ENCODE assay signal across 20 cellular contexts in the genomic region with DNA sequence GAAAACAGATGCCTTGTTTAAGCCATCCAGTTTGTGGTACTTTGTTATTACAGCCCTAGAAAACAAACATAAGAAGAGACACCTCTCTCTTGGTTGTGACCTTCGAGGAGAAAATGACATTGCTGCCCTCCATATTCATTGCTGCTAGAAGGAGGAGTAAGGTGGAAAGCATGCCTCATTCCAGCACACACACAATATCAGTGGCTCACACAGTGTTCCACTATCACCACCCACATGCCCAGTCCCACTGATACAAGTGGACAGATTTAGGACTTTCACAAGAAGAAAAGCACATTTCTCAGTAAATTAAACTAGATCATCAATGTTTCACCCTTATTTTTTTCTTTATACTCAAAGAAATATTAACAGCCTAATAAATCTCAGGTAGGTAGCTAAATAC.
DNase-seq lines count a peak whose midpoint lies in the region; ATAC-seq and TF ChIP-seq lines count a peak whose summit lies in the region.
"Had no signal": no experiment of that assay in that cellular context is flagged by ENCODE, and none has a peak within 500 bp of the region (broad histone marks: within the 10 kb centered on the region; RNA-seq: fewer than 3 reads in every experiment).

No MANE protein-coding gene starts in this region.

- H3K18ac ChIP-seq in trophoblast cell (ENCODE audit: low read length) = no peak overlapping the region

- CTCF ChIA-PET in Panc1 (lab: Charles Lee) = no interaction called here

- H2AK5ac ChIP-seq in trophoblast cell (ENCODE audit: low read length) = no peak overlapping the region

- intact Hi-C loops in Panc1 (cut with micrococcal nuclease; ENCODE audit: unreplicated experiment) = no loop called here
- intact Hi-C loops in psoas muscle (cut with DNase I) = no loop called here

- in situ Hi-C loops in Panc1 (cut with HindIII; ENCODE audit: low pct_unique_long_range_greater_than_20kb, low sequenced_read_pairs) = no loop called here

- POLR2A ChIA-PET in Panc1 (lab: Charles Lee) = interaction anchor here (0.6 kb wide), 1 partner anchor 60 kb away, joined by 4 read pairs; no protein-coding TSS in a partner anchor

- H4K91ac ChIP-seq in trophoblast cell (ENCODE audit: low read depth, low read length) = no peak overlapping the region

- no peaks in the 10 kb centered on the region for H3K79me2 ChIP-seq in trophoblast cell (ENCODE audit: control insufficient read depth, insufficient read depth, low read length, poor library complexity)

- no peak overlapping the region for H2AFZ ChIP-seq in trophoblast cell (ENCODE audit: insufficient read depth, low read length, poor library complexity)

- H3K36me3 ChIP-seq in Panc1 (ENCODE audit: control insufficient read depth, insufficient read depth, low read length) (no peaks in the 10 kb centered on the region), trophoblast cell (ENCODE audit: control insufficient read depth in 1 of 2, insufficient read depth in 2 of 2, low read length in 2 of 2) (no peaks in the 10 kb centered on the region), psoas muscle (ENCODE audit: insufficient read depth in 1 of 2, low read depth in 1 of 2) (no peaks in the 10 kb centered on the region)
- H3K36me3 ChIP-seq: BLaER1 treated with 17β-estradiol and CSF1 and Interleukin-3, amounts not matched to agents 10 nM and 100 nM had no signal

- no peaks in the 10 kb centered on the region for H3K79me1 ChIP-seq in trophoblast cell (ENCODE audit: low read length)

- no peak overlapping the region for H2BK12ac ChIP-seq in trophoblast cell (ENCODE audit: low read length)

- ATAC-seq in stimulated activated naive CD8-positive, alpha-beta T cell treated with anti-CD3 and anti-CD28 coated beads, Interleukin-15, Interleukin-2, amounts not matched to agents 100 U/mL and 50 U/mL, for 24 hours = peak; percentile 61
- no peak for ATAC-seq in stimulated activated naive CD8-positive, alpha-beta T cell treated with anti-CD3 and anti-CD28 coated beads, Interleukin-15, amount 100 ng/mL, for 72 hours
- ATAC-seq in Panc1 (no peak), psoas muscle (no peak)
- ATAC-seq: CD8-positive, alpha-beta T cell; GM12878 had no signal

- no peak for TF ChIP-seq POLR2A in erythroblast (IDR thresholded peaks at IDR 0.05; ENCODE audit: low read length)

- no CpG with 5 or more reads among the region's 1 CpG for WGBS in trophoblast cell (ENCODE audit: extremely low coverage, insufficient coverage, insufficient read length)
- WGBS in psoas muscle, 3 donors = 69 to 81% (median 71%) methylated on average over 1 of the region's 1 CpG

- DNase-seq in stimulated activated naive CD8-positive, alpha-beta T cell treated with anti-CD3 and anti-CD28 coated beads, Interleukin-15, Interleukin-2, amounts not matched to agents 100 U/mL and 50 U/mL, for 24 hours = no peak
- no peak for DNase-seq in stimulated activated naive CD8-positive, alpha-beta T cell treated with anti-CD3 and anti-CD28 coated beads, Interleukin-15, amount 100 ng/mL, for 72 hours
- no peak for DNase-seq in Panc1 (ENCODE audit: low read depth, low spot score)
- DNase-seq in erythroblast (lab: John Stamatoyannopoulos, UW) = peak; percentile 18 to 45
- DNase-seq in trophoblast cell = no peak
- DNase-seq in HuH-7 (ENCODE audit: low spot score) = no peak
- no peak for DNase-seq in foreskin fibroblast
- DNase-seq in psoas muscle = no peak
- DNase-seq: CD8-positive, alpha-beta T cell; DMS 273 treated with DMSO at 0.1 percent for 48 hours; DMS53; DND-41; EL; H9; HFFc6 had no signal

- H3K4me2 ChIP-seq in trophoblast cell (ENCODE audit: low read length) = no peak overlapping the region
- H3K4me2 ChIP-seq: BLaER1 treated with 17β-estradiol and CSF1 and Interleukin-3, amounts not matched to agents 10 nM and 100 nM had no signal

- TF ChIP-seq CTCF in Panc1 (IDR thresholded peaks at IDR 0.05) (no peak), foreskin fibroblast (IDR thresholded peaks at IDR 0.05; ENCODE audit: low read depth, low read length) (no peak), psoas muscle (IDR thresholded peaks at IDR 0.05) (no peak)

- no peaks in the 10 kb centered on the region for H3K9me3 Mint-ChIP-seq in stimulated activated naive CD8-positive, alpha-beta T cell treated with anti-CD3 and anti-CD28 coated beads, Interleukin-15, amount 100 ng/mL, for 72 hours
- H3K9me3 Mint-ChIP-seq: CD8-positive, alpha-beta T cell; H9; HFFc6; IgD-negative memory B cell had no signal

- H2BK120ac ChIP-seq in trophoblast cell (ENCODE audit: insufficient read depth, low read length, poor library complexity) = no peak overlapping the region

- H3K4me1 Mint-ChIP-seq in stimulated activated naive CD8-positive, alpha-beta T cell treated with anti-CD3 and anti-CD28 coated beads, Interleukin-15, amount 100 ng/mL, for 72 hours = peaks cover 15% of the 10 kb centered on the region
- H3K4me1 Mint-ChIP-seq: B cell had no signal

- peaks cover 41% of the 10 kb centered on the region for H3K4me1 ChIP-seq in Panc1 (ENCODE audit: control insufficient read depth, insufficient read depth, low read length)
- H3K4me1 ChIP-seq in trophoblast cell (ENCODE audit: control insufficient read depth in 1 of 2, insufficient read depth in 2 of 2, low read length in 2 of 2) = peaks cover 3 to 4% of the 10 kb centered on the region in 2 experiments
- H3K4me1 ChIP-seq in psoas muscle = no peaks in the 10 kb centered on the region

- BruUV-seq in Panc1 (replicated peaks; lab: Mats Ljungman, UMichigan) = no TSS peak

- H3K4me3 Mint-ChIP-seq in stimulated activated naive CD8-positive, alpha-beta T cell treated with anti-CD3 and anti-CD28 coated beads, Interleukin-15, amount 100 ng/mL, for 72 hours = no peak overlapping the region
- H3K4me3 Mint-ChIP-seq: B cell; CD8-positive, alpha-beta T cell; H9; IgD-negative memory B cell had no signal

- no peak overlapping the region for H2BK5ac ChIP-seq in trophoblast cell (ENCODE audit: low read depth, low read length, poor library complexity)

- H3K27ac ChIP-seq in Panc1 (ENCODE audit: low read length) (peak overlapping the region; percentile 98), trophoblast cell (ENCODE audit: low read depth, low read length) (no peak overlapping the region), psoas muscle (no peak overlapping the region)
- H3K27ac ChIP-seq: BLaER1 treated with 17β-estradiol and CSF1 and Interleukin-3, amounts not matched to agents 10 nM and 100 nM; HL-60 had no signal

- peaks cover 60% of the 10 kb centered on the region for H3K27me3 Mint-ChIP-seq in stimulated activated naive CD8-positive, alpha-beta T cell treated with anti-CD3 and anti-CD28 coated beads, Interleukin-15, amount 100 ng/mL, for 72 hours

- no peak overlapping the region for H3K14ac ChIP-seq in trophoblast cell (ENCODE audit: low read length)

- H3K4ac ChIP-seq in trophoblast cell (ENCODE audit: low read depth, low read length) = no peak overlapping the region

- H3K9me3 ChIP-seq in Panc1 (ENCODE audit: control insufficient read depth, insufficient read depth, low read depth, low read length) (peaks cover 10% of the 10 kb centered on the region; the same call in 1 of the 2 replicates), trophoblast cell (ENCODE audit: insufficient read depth, low read depth, low read length) (no peaks in the 10 kb centered on the region), psoas muscle (no peaks in the 10 kb centered on the region)
- H3K9me3 ChIP-seq: BLaER1 treated with 17β-estradiol and CSF1 and Interleukin-3, amounts not matched to agents 10 nM and 100 nM had no signal

- H3K9ac ChIP-seq in trophoblast cell (ENCODE audit: low read length) = no peak overlapping the region
- H3K9ac ChIP-seq: BLaER1 treated with 17β-estradiol and CSF1 and Interleukin-3, amounts not matched to agents 10 nM and 100 nM had no signal

- no peak overlapping the region for H4K8ac ChIP-seq in trophoblast cell (ENCODE audit: low read depth, low read length)

- H3K27me3 ChIP-seq in Panc1 (ENCODE audit: control insufficient read depth, insufficient read depth, low read length) (no peaks in the 10 kb centered on the region), trophoblast cell (ENCODE audit: insufficient read depth, low read length) (no peaks in the 10 kb centered on the region), psoas muscle (ENCODE audit: insufficient read depth in 3 of 3, low read length in 2 of 3) (no peaks in the 10 kb centered on the region)
- H3K27me3 ChIP-seq: BLaER1 treated with 17β-estradiol and CSF1 and Interleukin-3, amounts not matched to agents 10 nM and 100 nM had no signal

- no peak overlapping the region for H3K27ac Mint-ChIP-seq in stimulated activated naive CD8-positive, alpha-beta T cell treated with anti-CD3 and anti-CD28 coated beads, Interleukin-15, amount 100 ng/mL, for 72 hours
- H3K27ac Mint-ChIP-seq: B cell; CD8-positive, alpha-beta T cell; HFFc6; IgD-negative memory B cell had no signal

- H3K4me3 ChIP-seq in Panc1 (ENCODE audit: low read depth in 2 of 2, low read length in 2 of 2) (no peak overlapping the region), trophoblast cell (ENCODE audit: low read depth, low read length) (no peak overlapping the region), foreskin fibroblast (ENCODE audit: low read depth in 1 of 2, low read length in 2 of 2) (no peak overlapping the region), psoas muscle (no peak overlapping the region)
- H3K4me3 ChIP-seq: BLaER1 treated with 17β-estradiol and CSF1 and Interleukin-3, amounts not matched to agents 10 nM and 100 nM; GM12878 had no signal

- peak overlapping the region; percentile 98 for H3K23ac ChIP-seq in trophoblast cell (ENCODE audit: low read length)

- H4K12ac ChIP-seq in trophoblast cell (ENCODE audit: low read depth, low read length) = no peak overlapping the region

Comparison
In these comparisons a context has a peak if more than half of its experiments do, and no peak if none do; other contexts are left out.
1. DNase-seq: peak in erythroblast (2 of 2); none in stimulated activated naive CD8-positive, alpha-beta T cell treated with anti-CD3 and anti-CD28 coated beads, Interleukin-15, Interleukin-2, amounts not matched to agents 100 U/mL and 50 U/mL, for 24 hours (single experiment), stimulated activated naive CD8-positive, alpha-beta T cell treated with anti-CD3 and anti-CD28 coated beads, Interleukin-15, amount 100 ng/mL, for 72 hours (0 of 2), Panc1 (single experiment), trophoblast cell (0 of 2), HuH-7 (single experiment), foreskin fibroblast (0 of 2) and psoas muscle (0 of 2).